Comparison of ENCODE assay signal across 18 cellular contexts in genomic region chr9:78312125-78312524, GRCh38. TPM values are rescaled to one million over a fixed set of nuclear protein-coding genes. Genes with fewer than 3 reads are reported as not detected.
DNase-seq lines count a peak whose midpoint lies in the region; ATAC-seq, FAIRE-seq and TF ChIP-seq lines count a peak whose summit lies in the region.
"Had no signal": no experiment of that assay in that cellular context is flagged by ENCODE, and none has a peak within 500 bp of the region (broad histone marks: within the 10 kb centered on the region; RNA-seq: fewer than 3 reads in every experiment).

No MANE protein-coding gene starts in this region.

- H4K20me1 ChIP-seq in HCT116 (ENCODE audit: insufficient read depth): no peaks in the 10 kb centered on the region

- no peak for ATAC-seq in HCT116
- peak in 3 of 4 donors; percentile 47 to 66 (median 60) for ATAC-seq in pancreas
- no peak for ATAC-seq in GM21723 (IDR thresholded peaks at IDR 0.05; ENCODE audit: unreplicated experiment)

- H3K9ac ChIP-seq in HCT116 (ENCODE audit: low read length): no peak overlapping the region

- H2AFZ ChIP-seq in HCT116 (ENCODE audit: low read depth, low read length, poor library complexity, severe bottlenecking): no peak overlapping the region

- no peak overlapping the region for H3K4me2 ChIP-seq in HCT116 (ENCODE audit: low read length)

- FAIRE-seq in islet of Langerhans (lab: Jason Lieb, UNC) (peak; percentile 97), pancreas (lab: Jason Lieb, UNC) (no peak)
- FAIRE-seq: G401.6 had no signal

- 26 to 45% methylated on average over 7 of the region's 7 CpGs for WGBS in pancreas, 2 donors

- no peaks in the 10 kb centered on the region for H3K9me2 ChIP-seq in HCT116 (ENCODE audit: insufficient read depth)

- intact Hi-C loops in HCT116 (cut with micrococcal nuclease): no loop called here
- intact Hi-C loops in pancreas (cut with DNase I): no loop called here
- intact Hi-C loops in left ventricle myocardium inferior (cut with micrococcal nuclease): no loop called here

- BruUV-seq in HCT116 (replicated peaks; lab: Mats Ljungman, UMichigan): TSS peak; percentile 13

- DNase-seq in NCI-H526 treated with DMSO at 0.1 percent for 48 hours (lab: John Stamatoyannopoulos, UW): peak; percentile 3
- DNase-seq in NCI-H526 (lab: John Stamatoyannopoulos, UW): no peak
- no peak for DNase-seq in HCT116 (ENCODE audit: low read depth, low spot score)
- no peak for DNase-seq in pancreas
- DNase-seq in LoVo (ENCODE audit: low spot score): no peak
- DNase-seq in left ventricle myocardium inferior: no peak
- DNase-seq: ACHN, GOT3, NCI-H1417, NCI-H187, NCI-H2107, NCI-H226, NCI-H69, SHP77 had no signal

- peaks cover 18 to 27% of the 10 kb centered on the region in 2 experiments; a peak in 3 of 4 replicates for H3K36me3 ChIP-seq in HCT116 (ENCODE audit: control insufficient read depth in 1 of 2, insufficient read depth in 2 of 2, low read length in 2 of 2)
- no peaks in the 10 kb centered on the region for H3K36me3 ChIP-seq in pancreas
- no peaks in the 10 kb centered on the region for H3K36me3 ChIP-seq in left ventricle myocardium inferior

- TF ChIP-seq CTCF in HCT116 (IDR thresholded peaks at IDR 0.05 in 2 of 3, conservative IDR thresholded peaks at IDR 0.05 in 1 of 3; ENCODE audit: borderline replicate concordance in 1 of 3, insufficient read depth in 1 of 3, low read depth in 2 of 3, low read length in 2 of 3): no peak
- TF ChIP-seq CTCF in pancreas (IDR thresholded peaks at IDR 0.05): no peak
- TF ChIP-seq CTCF in left ventricle myocardium inferior (IDR thresholded peaks at IDR 0.05; ENCODE audit: borderline replicate concordance): no peak

- H3K4me3 ChIP-seq in HCT116 (replicated peaks in 1 of 2; ENCODE audit: low read depth in 1 of 2, low read length in 2 of 2) (no peak overlapping the region), pancreas (no peak overlapping the region), left ventricle myocardium inferior (no peak overlapping the region)
- H3K4me3 ChIP-seq: SK-N-MC had no signal

- TF ChIP-seq RAD21 in HCT116 (IDR thresholded peaks at IDR 0.05; ENCODE audit: low read depth): no peak

- H3K9me3 ChIP-seq in HCT116 (ENCODE audit: control insufficient read depth in 1 of 2, insufficient read depth in 1 of 2, low read depth in 1 of 2, low read length in 2 of 2) (no peaks in the 10 kb centered on the region), pancreas (no peaks in the 10 kb centered on the region), left ventricle myocardium inferior (replicated peaks) (no peaks in the 10 kb centered on the region)

- H3K4me1 ChIP-seq in HCT116 (ENCODE audit: control insufficient read depth in 1 of 2, insufficient read depth in 2 of 2, low read length in 2 of 2) (no peaks in the 10 kb centered on the region), pancreas (peaks cover 5 to 16% (median 14%) of the 10 kb centered on the region in 3 donors), left ventricle myocardium inferior (no peaks in the 10 kb centered on the region)

- RAD21 ChIA-PET in HCT116 (lab: Charles Lee; ENCODE audit: low non-redundant PET in 1 of 2, low total read pairs in 2 of 2, uncharacterized antibody in 2 of 2, unreplicated experiment in 2 of 2): no interaction called here

- TF ChIP-seq POLR2A in HCT116 (IDR thresholded peaks at IDR 0.05; ENCODE audit: borderline replicate concordance, extremely low read depth, insufficient read depth, insufficient read length): no peak

- H3K27me3 ChIP-seq in HCT116 (ENCODE audit: insufficient read depth, low read length): no peaks in the 10 kb centered on the region
- H3K27me3 ChIP-seq in pancreas: no peaks in the 10 kb centered on the region
- no peaks in the 10 kb centered on the region for H3K27me3 ChIP-seq in left ventricle myocardium inferior (ENCODE audit: low read depth)

- CTCF ChIA-PET in HCT116 (lab: Charles Lee): no interaction called here

- no peak overlapping the region for H3K27ac ChIP-seq in HCT116 (ENCODE audit: low read depth, low read length)
- H3K27ac ChIP-seq in pancreas: peak overlapping the region in 1 of 4 donors; percentile 33
- H3K27ac ChIP-seq in left ventricle myocardium inferior (replicated peaks): no peak overlapping the region
- H3K27ac ChIP-seq: SK-N-MC had no signal

- H3K79me2 ChIP-seq in HCT116 (ENCODE audit: insufficient read depth, low read length): 0 out of 2 replicates have a peak, but pooled peaks cover 8% of the 10 kb centered on the region

- POLR2A ChIA-PET in HCT116 (lab: Charles Lee): no interaction called here

TF ChIP-seq in HCT116, 20 proteins besides CTCF, POLR2A, EP300 and RAD21:
- no peak for TF ChIP-seq ZFX (IDR thresholded peaks at IDR 0.05)
- no peak for TF ChIP-seq CEBPB (IDR thresholded peaks at IDR 0.05; ENCODE audit: low read depth)
- no peak for TF ChIP-seq MAX (IDR thresholded peaks at IDR 0.05)
- no peak for TF ChIP-seq CBX3 (IDR thresholded peaks at IDR 0.05; ENCODE audit: low read depth)
- no peak for TF ChIP-seq ELF1 (IDR thresholded peaks at IDR 0.05; ENCODE audit: borderline replicate concordance, low read depth)
- no peak for TF ChIP-seq SIN3A (IDR thresholded peaks at IDR 0.05; ENCODE audit: low read depth)
- TF ChIP-seq SRF (IDR thresholded peaks at IDR 0.05; ENCODE audit: low read depth): no peak
- no peak for TF ChIP-seq EZH2 (IDR thresholded peaks at IDR 0.05)
- no peak for TF ChIP-seq REST (IDR thresholded peaks at IDR 0.05; ENCODE audit: low read depth)
- TF ChIP-seq ZBTB33 (IDR thresholded peaks at IDR 0.05; ENCODE audit: extremely low read depth, insufficient replicate concordance, low read length): no peak
- TF ChIP-seq EZH2phosphoT487 (IDR thresholded peaks at IDR 0.05; ENCODE audit: borderline replicate concordance): no peak
- TF ChIP-seq ATF3 (IDR thresholded peaks at IDR 0.05): no peak
- no peak for TF ChIP-seq JUND (IDR thresholded peaks at IDR 0.05)
- TF ChIP-seq SP1 (IDR thresholded peaks at IDR 0.05; ENCODE audit: low read depth): no peak
- TF ChIP-seq YY1 (IDR thresholded peaks at IDR 0.05; ENCODE audit: extremely low read depth, insufficient replicate concordance, low read depth, low read length): no peak
- TF ChIP-seq POLR2AphosphoS5 (IDR thresholded peaks at IDR 0.05; ENCODE audit: low read depth, low read length): no peak
- no peak for TF ChIP-seq TCF7L2 (IDR thresholded peaks at IDR 0.05; ENCODE audit: borderline replicate concordance, extremely low read depth, insufficient read depth, insufficient read length)
- TF ChIP-seq EGR1 (IDR thresholded peaks at IDR 0.05; ENCODE audit: low read depth): no peak
- no peak for TF ChIP-seq FOSL1 (IDR thresholded peaks at IDR 0.05; ENCODE audit: low read depth)

RNA-seq across cellular contexts. Expression of gene PSAT1, which starts 15.2 kb away (rescaled TPM):
- total RNA-seq in HCT116 (2021; ENCODE audit: unreplicated experiment) (226 TPM), pancreas (100 to 1,000 TPM in 1 of 6 donors, 10 to 100 TPM in 5; 16.5 to 189 (median 27.8) TPM), left ventricle myocardium inferior (0.77 TPM)
- polyA plus RNA-seq in HCT116 (2012): 181 and 208 TPM in 2 replicates
- polyA plus RNA-seq in pancreas: 1 to 10 TPM; 9.0 to 9.1 TPM

Comparison
In these comparisons a context has a peak if more than half of its experiments do, and no peak if none do; other contexts are left out.
1. ATAC-seq: peak in pancreas (3 of 4); none in HCT116 (single experiment) and GM21723 (single experiment).